Comparison of ENCODE assay signal across 1 cellular context in genomic region chr3:13419356-13420050, GRCh38.
TF ChIP-seq lines count a peak whose summit lies in the region.

No MANE protein-coding gene starts in this region.

TF ChIP-seq in K562, 482 proteins besides CTCF, POLR2A, EP300 and RAD21 (continued from another document and continues in another):
- no peak for TF ChIP-seq KAT2B (IDR thresholded peaks at IDR 0.05; ENCODE audit: low read depth, low read length)
- 0 out of 2 replicates have a peak, but pooled peaks have one; percentile 3 for TF ChIP-seq THAP12 (CRISPR knock-in tag; IDR thresholded peaks at IDR 0.05)
- TF ChIP-seq MCM3 (IDR thresholded peaks at IDR 0.05), result no peak
- TF ChIP-seq ARID3A (IDR thresholded peaks at IDR 0.05; ENCODE audit: borderline replicate concordance, low read depth, low read length), result no peak
- TF ChIP-seq ELK3 (CRISPR knock-in tag; IDR thresholded peaks at IDR 0.05), result no peak
- TF ChIP-seq NCOA1 (IDR thresholded peaks at IDR 0.05; ENCODE audit: low read depth), result no peak
- no peak for TF ChIP-seq FOXA1 (IDR thresholded peaks at IDR 0.05; ENCODE audit: borderline replicate concordance)
- no peak for TF ChIP-seq ETS1 (conservative IDR thresholded peaks at IDR 0.05; ENCODE audit: control insufficient read depth, low read depth, low read length)
- no peak for TF ChIP-seq ARHGAP35 (IDR thresholded peaks at IDR 0.05; ENCODE audit: partially characterized antibody)
- 0 out of 2 replicates have a peak, but pooled peaks have one; percentile 21 for TF ChIP-seq FOXO4 (CRISPR knock-in tag; IDR thresholded peaks at IDR 0.05)
- TF ChIP-seq MNT (conservative IDR thresholded peaks at IDR 0.05), result no peak
- TF ChIP-seq NFYB (IDR thresholded peaks at IDR 0.05; ENCODE audit: extremely low read depth, insufficient read length), result no peak
- TF ChIP-seq ZBTB1 (CRISPR knock-in tag; IDR thresholded peaks at IDR 0.05; ENCODE audit: borderline replicate concordance, low read depth), result peak; percentile 93
- TF ChIP-seq HES1 (IDR thresholded peaks at IDR 0.05; ENCODE audit: low read depth), result no peak
- no peak for TF ChIP-seq ZKSCAN3 (CRISPR knock-in tag; IDR thresholded peaks at IDR 0.05)
- no peak for TF ChIP-seq AFF1 (IDR thresholded peaks at IDR 0.05; ENCODE audit: low read depth in 1 of 2, partially characterized antibody in 2 of 2)
- no peak for TF ChIP-seq NCOA6 (IDR thresholded peaks at IDR 0.05)
- TF ChIP-seq ZNF121 (CRISPR knock-in tag; conservative IDR thresholded peaks at IDR 0.05), result no peak
- TF ChIP-seq ZNF592 (IDR thresholded peaks at IDR 0.05), result no peak; the same call in none of the 2 replicates
- no peak for TF ChIP-seq NR0B1 (IDR thresholded peaks at IDR 0.05; ENCODE audit: partially characterized antibody)
